ENCODE assay signal across 8 cellular contexts in the genomic region with DNA sequence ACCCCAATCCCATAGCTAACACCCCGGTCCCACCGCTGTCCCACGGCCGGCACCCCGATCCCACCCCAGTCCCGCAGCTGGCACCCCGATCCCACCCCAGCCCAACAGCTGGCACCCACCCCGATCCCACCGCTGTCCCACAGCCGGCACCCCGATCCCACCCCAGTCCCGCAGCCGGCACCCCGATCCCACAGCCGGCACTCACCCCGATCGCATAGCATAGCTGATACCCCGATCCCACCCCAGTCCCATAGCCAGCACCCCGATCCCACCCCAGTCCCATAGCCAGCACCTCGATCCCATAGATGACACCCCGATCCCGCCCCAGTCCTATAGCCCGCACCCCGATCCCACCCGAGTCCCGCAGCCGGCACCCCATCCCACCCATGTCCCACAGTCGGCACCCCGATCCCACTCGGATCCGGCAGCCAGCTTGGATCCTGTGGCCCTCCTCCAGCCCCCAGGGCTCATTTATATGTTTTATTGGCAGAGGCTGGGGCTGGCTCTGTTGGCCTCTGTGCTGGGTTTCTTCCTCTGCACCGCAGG. TPM values are rescaled to one million over a fixed set of nuclear protein-coding genes. Genes with fewer than 3 reads are reported as not detected.
DNase-seq lines count a peak whose midpoint lies in the region; TF ChIP-seq lines count a peak whose summit lies in the region.

No MANE protein-coding gene starts in this region.

- peak overlapping the region; percentile 93 for H3K4me3 ChIP-seq in Jurkat, Clone E6-1 (ENCODE audit: low read length)
- peak overlapping the region; percentile 89 for H3K4me3 ChIP-seq in astrocyte of the spinal cord (ENCODE audit: low read depth, low read length)
- peak overlapping the region; percentile 99 for H3K4me3 ChIP-seq in kidney epithelial cell (ENCODE audit: low read depth, low read length)
- peak overlapping the region; percentile 73 to 93 for H3K4me3 ChIP-seq in stomach smooth muscle (ENCODE audit: low read length in 2 of 2)

- no peak for DNase-seq in Jurkat, Clone E6-1 (ENCODE audit: low read depth, low spot score)
- DNase-seq in astrocyte of the spinal cord (ENCODE audit: low read depth, low spot score) (no peak), kidney epithelial cell (ENCODE audit: low read depth) (no peak), NCI-H69 (lab: John Stamatoyannopoulos, UW) (no peak), NCI-H2171 (lab: John Stamatoyannopoulos, UW) (no peak), G401 (ENCODE audit: low spot score) (no peak)
- no peak for DNase-seq in effector CD8-positive, alpha-beta T cell (lab: John Stamatoyannopoulos, UW)

- H3K4me1 ChIP-seq in stomach smooth muscle (ENCODE audit: control insufficient read depth, insufficient read depth, low read length) = peaks cover 19% of the 10 kb centered on the region

- H3K27me3 ChIP-seq in kidney epithelial cell (ENCODE audit: control insufficient read depth, insufficient read depth, low read length) = no peaks in the 10 kb centered on the region
- H3K27me3 ChIP-seq in stomach smooth muscle (ENCODE audit: control insufficient read depth in 1 of 2, insufficient read depth in 2 of 2, low read length in 2 of 2) = no peaks in the 10 kb centered on the region

- no peaks in the 10 kb centered on the region for H3K9me3 ChIP-seq in stomach smooth muscle (ENCODE audit: control insufficient read depth in 2 of 2, low read length in 2 of 2)

- no peak for TF ChIP-seq CTCF in astrocyte of the spinal cord (IDR thresholded peaks at IDR 0.05; ENCODE audit: low read depth, low read length)
- TF ChIP-seq CTCF in kidney epithelial cell (IDR thresholded peaks at IDR 0.05; ENCODE audit: insufficient read depth, low read length, poor library complexity, severe bottlenecking) = no peak

- no peaks in the 10 kb centered on the region for H3K36me3 ChIP-seq in kidney epithelial cell (ENCODE audit: control insufficient read depth, insufficient read depth, low read length)
- H3K36me3 ChIP-seq in stomach smooth muscle (ENCODE audit: control insufficient read depth in 2 of 2, insufficient read depth in 2 of 2, low read length in 2 of 2) = no peaks in the 10 kb centered on the region

- peak overlapping the region; percentile 80 for H3K27ac ChIP-seq in stomach smooth muscle (ENCODE audit: low read length)

- peak overlapping the region; percentile 69 to 85 for H3K9ac ChIP-seq in stomach smooth muscle (ENCODE audit: low read length in 2 of 2)

- in situ Hi-C loops in astrocyte of the spinal cord (cut with HindIII; ENCODE audit: low sequenced_read_pairs) = no loop called here
- in situ Hi-C loops in G401 (cut with HindIII; ENCODE audit: low sequenced_read_pairs) = no loop called here

RNA-seq across cellular contexts. Expression of a gene that starts 0.9 kb away (rescaled TPM):
- 13.4 TPM for polyA plus RNA-seq in Jurkat, Clone E6-1 (2012; ENCODE audit: insufficient read depth, insufficient read length)
- total RNA-seq in kidney epithelial cell = 14.4 and 17.7 TPM in 2 replicates
- 19.3 and 19.7 TPM in 2 replicates for total RNA-seq in G401 (2014; rRNA removed; shearing (Covaris generic))

RNA-seq across cellular contexts. Expression of a gene that starts 25.5 kb away (rescaled TPM):
- 98.7 TPM for polyA plus RNA-seq in Jurkat, Clone E6-1 (2012; ENCODE audit: insufficient read depth, insufficient read length)
- total RNA-seq in kidney epithelial cell = 40.8 and 41.1 TPM in 2 replicates
- 179 and 180 TPM in 2 replicates for total RNA-seq in G401 (2014; rRNA removed; shearing (Covaris generic))

RNA-seq across cellular contexts. Expression of a gene that starts 30.3 kb away (rescaled TPM):
- polyA plus RNA-seq in Jurkat, Clone E6-1 (2012; ENCODE audit: insufficient read depth, insufficient read length) = 22.2 TPM
- total RNA-seq in kidney epithelial cell = 18.6 and 30.7 TPM in 2 replicates
- total RNA-seq in G401 (2014; rRNA removed; shearing (Covaris generic)) = 18.5 and 18.7 TPM in 2 replicates

RNA-seq across cellular contexts. Expression of a gene that starts 53.7 kb away (rescaled TPM):
- 3.6 TPM for polyA plus RNA-seq in Jurkat, Clone E6-1 (2012; ENCODE audit: insufficient read depth, insufficient read length)
- 69.2 and 85.2 TPM in 2 replicates for total RNA-seq in kidney epithelial cell
- total RNA-seq in G401 (2014; rRNA removed; shearing (Covaris generic)) = 10.1 and 14.3 TPM in 2 replicates
